Comparison of ENCODE assay signal across 20 cellular contexts in genomic region chr17:51630101-51630671, GRCh38.
A peak's percentile ranks its signal among the peaks of the same experiment; 100 is the strongest.
DNase-seq lines count a peak whose midpoint lies in the region; ATAC-seq and TF ChIP-seq lines count a peak whose summit lies in the region.
"Had no signal": no experiment of that assay in that cellular context is flagged by ENCODE, and none has a peak within 500 bp of the region (broad histone marks: within the 10 kb centered on the region; RNA-seq: fewer than 3 reads in every experiment).

No MANE protein-coding gene starts in this region.

- peak; percentile 21 to 61 for TF ChIP-seq RAD21 in liver (IDR thresholded peaks at IDR 0.05)

- no peaks in the 10 kb centered on the region for H3K36me3 ChIP-seq in liver (ENCODE audit: control insufficient read depth in 4 of 4, insufficient read depth in 3 of 4, low read depth in 1 of 4, low read length in 3 of 4)
- no peaks in the 10 kb centered on the region for H3K36me3 ChIP-seq in skeletal muscle tissue (ENCODE audit: control insufficient read depth in 3 of 3, insufficient read depth in 3 of 3, low read length in 3 of 3)
- H3K36me3 ChIP-seq: BLaER1, SJCRH30 had no signal

- H3K4me1 Mint-ChIP-seq in activated CD4-positive, alpha-beta memory T cell treated with anti-CD3 and anti-CD28 coated beads, Interleukin-2, amount 10 ng/mL, durations not matched to agents 7 days and 5 days, result no peaks in the 10 kb centered on the region

- H3K4me3 Mint-ChIP-seq in activated CD4-positive, alpha-beta memory T cell treated with anti-CD3 and anti-CD28 coated beads, Interleukin-2, amount 10 ng/mL, durations not matched to agents 7 days and 5 days, result no peak overlapping the region
- H3K4me3 Mint-ChIP-seq: CD8-positive, alpha-beta T cell had no signal

- 8% methylated on average over 5 of the region's 5 CpGs for WGBS in liver

- no peak overlapping the region for H3K4me3 ChIP-seq in liver (ENCODE audit: low read depth in 1 of 3, low read length in 3 of 3)
- peak overlapping the region in 2 of 3 donors; percentile 8 to 52 for H3K4me3 ChIP-seq in skeletal muscle tissue (ENCODE audit: low read length in 3 of 3)
- H3K4me3 ChIP-seq: BLaER1, SJCRH30 had no signal

- H3K9me3 Mint-ChIP-seq in activated CD4-positive, alpha-beta memory T cell treated with anti-CD3 and anti-CD28 coated beads, Interleukin-2, amount 10 ng/mL, durations not matched to agents 7 days and 5 days, result no peaks in the 10 kb centered on the region
- H3K9me3 Mint-ChIP-seq: CD8-positive, alpha-beta T cell had no signal

- no peak overlapping the region for H3K27ac ChIP-seq in liver (ENCODE audit: low read depth in 1 of 2, low read length in 2 of 2)
- no peak overlapping the region for H3K27ac ChIP-seq in skeletal muscle tissue (ENCODE audit: low read depth, low read length)
- H3K27ac ChIP-seq: BLaER1, HL-60, SJCRH30 had no signal

- H3K27me3 ChIP-seq in liver (ENCODE audit: control insufficient read depth in 4 of 4, insufficient read depth in 4 of 4, low read length in 3 of 4) (no peaks in the 10 kb centered on the region), skeletal muscle tissue (ENCODE audit: control insufficient read depth in 3 of 3, insufficient read depth in 3 of 3, low read length in 3 of 3) (no peaks in the 10 kb centered on the region)
- H3K27me3 ChIP-seq: BLaER1, SJCRH30 had no signal

- no peaks in the 10 kb centered on the region for H3K36me3 Mint-ChIP-seq in activated CD4-positive, alpha-beta memory T cell treated with anti-CD3 and anti-CD28 coated beads, Interleukin-2, amount 10 ng/mL, durations not matched to agents 7 days and 5 days (ENCODE audit: low read depth)
- H3K36me3 Mint-ChIP-seq: CD8-positive, alpha-beta T cell had no signal

- DNase-seq in NCI-H748 (lab: John Stamatoyannopoulos, UW; ENCODE audit: unreplicated experiment) (peak; percentile 17), NCI-H748 treated with DMSO at 0.1 percent for 48 hours (lab: John Stamatoyannopoulos, UW) (no peak), cerebellum (ENCODE audit: low spot score) (peak; percentile 38), NCI-H82 treated with DMSO at 0.1 percent for 48 hours (lab: John Stamatoyannopoulos, UW; ENCODE audit: unreplicated experiment) (no peak)
- no peak for DNase-seq in activated CD4-positive, alpha-beta memory T cell treated with anti-CD3 and anti-CD28 coated beads, Interleukin-2, amount 10 ng/mL, durations not matched to agents 7 days and 5 days
- DNase-seq: CD8-positive, alpha-beta T cell; DND-41; GDM1; H7; MV-4-11; NCI-H2029 treated with DMSO at 0.1 percent for 48 hours; NCI-H524 treated with DMSO at 0.1 percent for 48 hours; PC-3; SJCRH30; SW 1271 had no signal

- POLR2A ChIA-PET in activated CD4-positive, alpha-beta memory T cell treated with anti-CD3 and anti-CD28 coated beads, Interleukin-2, amount 10 ng/mL, durations not matched to agents 7 days and 5 days (lab: Charles Lee), result no interaction called here

- CTCF ChIA-PET in activated CD4-positive, alpha-beta memory T cell treated with anti-CD3 and anti-CD28 coated beads, Interleukin-2, amount 10 ng/mL, durations not matched to agents 7 days and 5 days (lab: Charles Lee), result no interaction called here

- H3K27me3 Mint-ChIP-seq in activated CD4-positive, alpha-beta memory T cell treated with anti-CD3 and anti-CD28 coated beads, Interleukin-2, amount 10 ng/mL, durations not matched to agents 7 days and 5 days, result peaks cover 8% of the 10 kb centered on the region

- no peak for ATAC-seq in GM18517 (IDR thresholded peaks at IDR 0.05; ENCODE audit: unreplicated experiment)
- ATAC-seq: CD8-positive, alpha-beta T cell; PC-3 had no signal

- TF ChIP-seq CTCF in liver (IDR thresholded peaks at IDR 0.05; ENCODE audit: low read depth, low read length, missing input control), result peak; percentile 43

- peaks cover 0 to 16% (median 12%) of the 10 kb centered on the region in 4 donors for H3K4me1 ChIP-seq in liver (ENCODE audit: control insufficient read depth in 4 of 4, insufficient read depth in 4 of 4, low read length in 3 of 4)
- H3K4me1 ChIP-seq in skeletal muscle tissue (ENCODE audit: control insufficient read depth in 3 of 3, insufficient read depth in 3 of 3, low read length in 3 of 3), result peaks cover 17 to 45% (median 18%) of the 10 kb centered on the region in 3 donors
- H3K4me1 ChIP-seq: BLaER1, SJCRH30 had no signal

- H3K27ac Mint-ChIP-seq in activated CD4-positive, alpha-beta memory T cell treated with anti-CD3 and anti-CD28 coated beads, Interleukin-2, amount 10 ng/mL, durations not matched to agents 7 days and 5 days, result no peak overlapping the region
- H3K27ac Mint-ChIP-seq: CD8-positive, alpha-beta T cell had no signal

- H3K9ac ChIP-seq in liver (ENCODE audit: low read depth in 1 of 2, low read length in 2 of 2) (no peak overlapping the region), skeletal muscle tissue (ENCODE audit: low read depth in 1 of 3, low read length in 3 of 3) (no peak overlapping the region)
- H3K9ac ChIP-seq: BLaER1 had no signal

- H3K9me3 ChIP-seq in liver (ENCODE audit: control insufficient read depth in 4 of 4, low read length in 3 of 4), result no peaks in the 10 kb centered on the region
- H3K9me3 ChIP-seq in skeletal muscle tissue (ENCODE audit: control insufficient read depth in 3 of 3, low read length in 3 of 3), result no peaks in the 10 kb centered on the region
- H3K9me3 ChIP-seq: BLaER1, SJCRH30 had no signal

TF ChIP-seq in liver, 16 proteins besides CTCF, POLR2A, EP300 and RAD21:
- TF ChIP-seq ZBTB33 (IDR thresholded peaks at IDR 0.05) (no peak), HNF4A (conservative IDR thresholded peaks at IDR 0.05) (peak; percentile 50 to 63), REST (IDR thresholded peaks at IDR 0.05) (no peak), YY1 (IDR thresholded peaks at IDR 0.05) (peak; percentile 73), NR2F2 (IDR thresholded peaks at IDR 0.05) (no peak), SP1 (IDR thresholded peaks at IDR 0.05) (peak; percentile 22), RXRA (IDR thresholded peaks at IDR 0.05) (peak; percentile 27 to 54), JUND (IDR thresholded peaks at IDR 0.05) (peak in 1 of 2 donors; percentile 23), MAX (IDR thresholded peaks at IDR 0.05) (no peak)
TF ChIP-seq in liver: peak in this region for 5.

Comparison
In these comparisons a context has a peak if more than half of its experiments do, and no peak if none do; other contexts are left out.
1. DNase-seq: peak in NCI-H748 (single experiment) and cerebellum (single experiment); none in NCI-H748 treated with DMSO at 0.1 percent for 48 hours (single experiment), activated CD4-positive, alpha-beta memory T cell treated with anti-CD3 and anti-CD28 coated beads, Interleukin-2, amount 10 ng/mL, durations not matched to agents 7 days and 5 days (single experiment) and NCI-H82 treated with DMSO at 0.1 percent for 48 hours (single experiment).
2. H3K4me3 ChIP-seq: peak in skeletal muscle tissue (2 of 3); none in liver (0 of 3).